ENCODE assay signal across 10 cellular contexts in the genomic region with DNA sequence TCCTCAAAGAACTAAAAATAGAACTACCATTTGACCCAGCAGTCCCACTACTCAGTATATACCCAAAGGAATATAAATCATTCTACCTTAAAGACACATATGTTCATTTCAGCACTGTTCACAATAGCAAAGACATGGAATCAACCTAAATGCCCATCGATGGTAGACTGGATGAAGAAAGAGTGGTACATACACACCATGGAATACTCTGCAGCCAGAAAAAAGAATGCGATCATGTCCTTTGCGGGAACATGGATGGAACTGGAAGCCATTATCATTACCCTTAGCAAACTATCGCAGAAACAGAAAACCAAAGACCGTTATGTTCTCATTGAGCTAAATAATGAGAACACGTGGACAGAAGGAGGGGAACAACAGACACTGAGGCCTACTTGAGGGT.
"Had no signal": no experiment of that assay in that cellular context is flagged by ENCODE, and none has a peak within 500 bp of the region (broad histone marks: within the 10 kb centered on the region; RNA-seq: fewer than 3 reads in every experiment).

No MANE protein-coding gene starts in this region.

- H3K9ac ChIP-seq: GM23248, KMS-11 had no signal

- FAIRE-seq: H54, HepG2 had no signal

- H2AFZ ChIP-seq: GM23248 had no signal

- ATAC-seq: HepG2 had no signal

- H3K4me3 ChIP-seq: GM23248 had no signal

- DNase-seq: GM23248, GOT3, H9, HCEC 1CT, HFFc6, Karpas-422, KBM-7 had no signal
